Comparison of ENCODE assay signal across 19 cellular contexts in the genomic region with DNA sequence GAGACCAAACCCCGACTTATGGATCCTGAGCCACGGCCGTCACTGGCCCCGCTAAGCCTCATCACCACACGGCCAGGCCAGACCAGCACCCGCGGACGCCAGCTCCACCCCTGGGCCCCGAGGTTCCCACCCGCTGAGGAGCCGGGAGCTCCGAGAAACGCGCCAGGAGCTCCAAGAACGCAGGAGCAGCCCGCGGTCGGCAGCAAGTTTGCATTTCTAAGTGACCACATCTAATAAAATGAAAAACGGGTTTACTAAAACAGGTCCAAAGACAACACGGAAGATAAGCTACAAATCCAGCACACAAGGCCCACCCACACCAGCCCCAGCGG. TPM values are rescaled to one million over a fixed set of nuclear protein-coding genes. Genes with fewer than 3 reads are reported as not detected.
DNase-seq lines count a peak whose midpoint lies in the region; TF ChIP-seq lines count a peak whose summit lies in the region.
"Had no signal": no experiment of that assay in that cellular context is flagged by ENCODE, and none has a peak within 500 bp of the region (broad histone marks: within the 10 kb centered on the region; RNA-seq: fewer than 3 reads in every experiment).

No MANE protein-coding gene starts in this region.

- H4K91ac ChIP-seq in H9 (ENCODE audit: insufficient read length, low read depth, low read length) = no peak overlapping the region

- H3K27ac Mint-ChIP-seq in H9 (no peak overlapping the region; a peak in 1 of 7 replicates), progenitor cell of endocrine pancreas (no peak overlapping the region)
- H3K27ac Mint-ChIP-seq: CD4-positive, alpha-beta T cell; GM23338 had no signal

- CTCF ChIA-PET in RWPE1 (lab: Yijun Ruan, JAX) = interaction anchor here (1.0 kb wide), 1 partner anchor 132 kb away, joined by 5 read pairs; no protein-coding TSS in a partner anchor

- H3K27me3 Mint-ChIP-seq in H9 (ENCODE audit: low read depth) (peaks cover 4% of the 10 kb centered on the region; the same call in 1 of the 2 replicates), progenitor cell of endocrine pancreas (no peaks in the 10 kb centered on the region)
- H3K27me3 Mint-ChIP-seq: CD4-positive, alpha-beta T cell had no signal

- H2AFZ ChIP-seq in H9 (ENCODE audit: low read length) = no peak overlapping the region
- H2AFZ ChIP-seq: GM23338 had no signal

- H3K4me2 ChIP-seq in BLaER1 (peak overlapping the region; percentile 95), H9 (ENCODE audit: insufficient read depth, insufficient read length, low read length) (no peak overlapping the region)
- H3K4me2 ChIP-seq: GM23338 had no signal

- no peak overlapping the region for H2BK120ac ChIP-seq in H9 (ENCODE audit: low read depth, low read length, poor library complexity, severe bottlenecking)

- peaks cover 64% of the 10 kb centered on the region for H3K36me3 ChIP-seq in BLaER1

- H3K4me3 Mint-ChIP-seq in H9 (no peak overlapping the region), progenitor cell of endocrine pancreas (ENCODE audit: low read depth) (no peak overlapping the region)
- H3K4me3 Mint-ChIP-seq: CD4-positive, alpha-beta T cell; GM23338 had no signal

- H3K4ac ChIP-seq in H9 (ENCODE audit: low read depth, low read length) = no peak overlapping the region

- H3K9ac ChIP-seq in BLaER1 (peak overlapping the region; percentile 75), H9 (ENCODE audit: extremely low read depth, insufficient read length, low read length) (no peak overlapping the region)

- no peak overlapping the region for H2BK15ac ChIP-seq in H9 (ENCODE audit: low read depth, low read length)

- H3K27ac ChIP-seq in BLaER1 (peak overlapping the region; percentile 82), RWPE1 (peak overlapping the region; percentile 86), H9 (ENCODE audit: insufficient read length, low read depth, low read length) (no peak overlapping the region)

- H3K36me3 Mint-ChIP-seq in H9 (ENCODE audit: insufficient read depth in 1 of 3, low read depth in 3 of 3) (peaks cover 22 to 67% (median 56%) of the 10 kb centered on the region in 3 experiments; a peak in 6 of 7 replicates), progenitor cell of endocrine pancreas (ENCODE audit: insufficient read depth) (peaks cover 18% of the 10 kb centered on the region)

- POLR2A ChIA-PET in RWPE1 (lab: Yijun Ruan, JAX; ENCODE audit: low non-redundant PET) = no interaction called here

- no peak overlapping the region for H2BK12ac ChIP-seq in H9 (ENCODE audit: insufficient read length, low read depth, low read length)

- no peaks in the 10 kb centered on the region for H3K79me2 ChIP-seq in H9 (ENCODE audit: insufficient read depth, low read length)

- no peak overlapping the region for H4K8ac ChIP-seq in H9 (replicated peaks; ENCODE audit: insufficient read length, low read depth, low read length)

- DNase-seq in RWPE1 (ENCODE audit: low spot score) = no peak
- DNase-seq in amniotic epithelial cell (ENCODE audit: low read depth) = peak; percentile 86
- peak; percentile 49 for DNase-seq in fibroblast of the aortic adventitia (ENCODE audit: low read depth)
- DNase-seq in H9 = no peak
- no peak for DNase-seq in NCI-H2196 treated with DMSO at 0.1 percent for 48 hours (lab: John Stamatoyannopoulos, UW; ENCODE audit: unreplicated experiment)
- DNase-seq in retina = no peak
- no peak for DNase-seq in progenitor cell of endocrine pancreas (ENCODE audit: low spot score, unreplicated experiment)
- DNase-seq: 8988T; AML-193; C1 segment of cervical spinal cord; Calu3; CD4-positive, alpha-beta T cell; DMS 273 treated with DMSO at 0.1 percent for 48 hours; DMS79; HCEC 1CT; IMR-90 had no signal

- no peak overlapping the region for H2BK20ac ChIP-seq in H9 (ENCODE audit: low read depth, low read length, poor library complexity, severe bottlenecking)

- no peak overlapping the region for H3K56ac ChIP-seq in H9 (ENCODE audit: insufficient read length, low read depth, low read length)

- H3K18ac ChIP-seq in H9 (ENCODE audit: insufficient read length, low read depth, low read length) = no peak overlapping the region

- H3K23ac ChIP-seq in H9 (ENCODE audit: insufficient read length, low read depth, low read length) = no peak overlapping the region

- no CpG with 5 or more reads among the region's 21 CpGs for WGBS in H9 (ENCODE audit: extremely low coverage, insufficient read length, low lambda C conversion rate)

- peaks cover 77% of the 10 kb centered on the region for H4K20me1 ChIP-seq in BLaER1
- H4K20me1 ChIP-seq in H9 (ENCODE audit: control insufficient read depth, insufficient read depth, insufficient read length) = no peaks in the 10 kb centered on the region

- H3K9me3 Mint-ChIP-seq in H9 (no peaks in the 10 kb centered on the region; a peak in 2 of 5 replicates), progenitor cell of endocrine pancreas (ENCODE audit: low read depth) (no peaks in the 10 kb centered on the region)
- H3K9me3 Mint-ChIP-seq: CD4-positive, alpha-beta T cell; GM23338 had no signal

- H3K9me3 ChIP-seq in BLaER1 (no peaks in the 10 kb centered on the region; the same call in 1 of the 2 replicates), H9 (ENCODE audit: control insufficient read depth, low read depth, low read length) (no peaks in the 10 kb centered on the region)

- H3K27me3 ChIP-seq in BLaER1 = no peaks in the 10 kb centered on the region
- no peaks in the 10 kb centered on the region for H3K27me3 ChIP-seq in H9 (ENCODE audit: insufficient read depth, low read length)

- H4K5ac ChIP-seq in H9 (ENCODE audit: insufficient read length, low read depth, low read length) = no peak overlapping the region

- peaks cover 16 to 27% of the 10 kb centered on the region in 2 experiments for H3K4me1 Mint-ChIP-seq in H9
- no peaks in the 10 kb centered on the region for H3K4me1 Mint-ChIP-seq in progenitor cell of endocrine pancreas (ENCODE audit: low read depth)

- no peak overlapping the region for H2BK5ac ChIP-seq in H9 (ENCODE audit: insufficient read length, low read length)

- H3K4me1 ChIP-seq in BLaER1 = peaks cover 99% of the 10 kb centered on the region
- H3K4me1 ChIP-seq in H9 (ENCODE audit: insufficient read depth, low read length) = no peaks in the 10 kb centered on the region

- H3K14ac ChIP-seq in H9 (ENCODE audit: insufficient read depth, low read length) = no peak overlapping the region

- no peak overlapping the region for H2AK5ac ChIP-seq in H9 (ENCODE audit: insufficient read length, low read length)

- no peak overlapping the region for H3K4me3 ChIP-seq in BLaER1
- H3K4me3 ChIP-seq in fibroblast of the aortic adventitia (ENCODE audit: low read depth, low read length) = no peak overlapping the region
- H3K4me3 ChIP-seq: GM12878, GM23338 had no signal

- no peak overlapping the region for H3T11ph ChIP-seq in H9 (ENCODE audit: low read length)

- no peaks in the 10 kb centered on the region for H3K79me1 ChIP-seq in H9 (ENCODE audit: insufficient read depth, low read depth, low read length, poor library complexity, severe bottlenecking)

- no peaks in the 10 kb centered on the region for H3K23me2 ChIP-seq in H9 (ENCODE audit: insufficient read length, low read depth, low read length, poor library complexity, severe bottlenecking)

- TF ChIP-seq CTCF in RWPE1 (conservative IDR thresholded peaks at IDR 0.05; ENCODE audit: low read depth) (no peak), fibroblast of the aortic adventitia (IDR thresholded peaks at IDR 0.05; ENCODE audit: insufficient read depth, low read length) (no peak), H9 (conservative IDR thresholded peaks at IDR 0.05) (no peak), progenitor cell of endocrine pancreas (IDR thresholded peaks at IDR 0.05; ENCODE audit: unreplicated experiment) (no peak)

RNA-seq across cellular contexts. Expression of a gene that starts 8.1 kb away (rescaled TPM):
- total RNA-seq in fibroblast of the aortic adventitia (ENCODE audit: low replicate concordance) (0.65 and 1.4 TPM in 2 replicates), H9 (2021) (4.4 and 4.7 TPM in 2 replicates), progenitor cell of endocrine pancreas (1.7 and 2.7 TPM in 2 replicates)

RNA-seq across cellular contexts. Expression of a gene that starts 19.0 kb away (rescaled TPM):
- total RNA-seq in fibroblast of the aortic adventitia (ENCODE audit: low replicate concordance) = 19.9 and 35.3 TPM in 2 replicates
- total RNA-seq in H9 (2021) = 83.4 and 84.0 TPM in 2 replicates
- 67.0 and 73.6 TPM in 2 replicates for total RNA-seq in progenitor cell of endocrine pancreas

RNA-seq across cellular contexts. Expression of a gene that starts 22.6 kb away (rescaled TPM):
- total RNA-seq in fibroblast of the aortic adventitia (ENCODE audit: low replicate concordance) = 24.7 and 37.1 TPM in 2 replicates
- total RNA-seq in H9 (2021) = 27.0 and 27.1 TPM in 2 replicates
- 31.7 and 31.9 TPM in 2 replicates for total RNA-seq in progenitor cell of endocrine pancreas

RNA-seq across cellular contexts. Expression of a gene that starts 22.8 kb away (rescaled TPM):
- 91.6 and 126 TPM in 2 replicates for total RNA-seq in fibroblast of the aortic adventitia (ENCODE audit: low replicate concordance)
- total RNA-seq in H9 (2021) = 82.0 and 84.7 TPM in 2 replicates
- total RNA-seq in progenitor cell of endocrine pancreas = 103 and 107 TPM in 2 replicates

RNA-seq across cellular contexts. Expression of a gene that starts 25.6 kb away (rescaled TPM):
- total RNA-seq in fibroblast of the aortic adventitia (ENCODE audit: low replicate concordance) (0.54 and 0.74 TPM in 2 replicates), H9 (2021) (4.0 and 5.8 TPM in 2 replicates), progenitor cell of endocrine pancreas (7.4 and 11.3 TPM in 2 replicates)

Comparison
In these comparisons a context has a peak if more than half of its experiments do, and no peak if none do; other contexts are left out.
1. DNase-seq: peak in amniotic epithelial cell (single experiment) and fibroblast of the aortic adventitia (single experiment); none in RWPE1 (single experiment), H9 (single experiment), NCI-H2196 treated with DMSO at 0.1 percent for 48 hours (single experiment), retina (single experiment) and progenitor cell of endocrine pancreas (single experiment).